In the genomic region with DNA sequence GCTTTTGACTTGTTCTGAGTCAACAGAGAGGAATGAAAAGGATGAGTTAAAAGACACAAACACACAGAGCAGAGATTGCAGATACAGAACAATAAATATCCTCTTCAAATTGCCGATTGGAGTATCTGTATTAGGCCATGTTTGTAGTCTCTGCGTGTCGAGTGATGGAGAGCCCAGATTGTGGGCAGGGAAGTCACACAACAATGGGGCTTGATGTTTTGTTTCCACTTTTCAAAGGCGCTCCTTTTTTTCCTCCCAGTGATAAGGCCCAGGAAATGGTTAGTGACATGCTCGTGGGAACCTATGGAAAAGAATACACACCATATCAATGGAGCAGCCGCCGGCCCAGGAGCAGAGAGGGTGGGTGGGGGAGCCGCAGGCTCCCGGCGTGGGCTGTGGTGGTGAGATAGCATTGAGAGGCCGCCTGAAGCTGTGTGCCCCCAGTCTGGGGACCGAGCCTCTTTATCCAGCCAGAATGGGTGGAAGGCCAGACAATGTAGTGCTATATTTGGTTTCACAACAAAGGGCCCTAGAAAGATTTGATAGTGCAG, we compare ENCODE assay signal across 18 cellular contexts.
DNase-seq lines count a peak whose midpoint lies in the region; ATAC-seq, FAIRE-seq and TF ChIP-seq lines count a peak whose summit lies in the region.
"Had no signal": no experiment of that assay in that cellular context is flagged by ENCODE, and none has a peak within 500 bp of the region (broad histone marks: within the 10 kb centered on the region; RNA-seq: fewer than 3 reads in every experiment).

No MANE protein-coding gene starts in this region.

- H3K27me3 Mint-ChIP-seq in activated CD4-positive, alpha-beta T cell treated with anti-CD3 and anti-CD28 coated beads, Interleukin-2, amount 10 ng/mL, durations not matched to agents 24 days and 14 days = no peaks in the 10 kb centered on the region
- H3K27me3 Mint-ChIP-seq: IgD-negative memory B cell had no signal

- no peak for TF ChIP-seq POLR2A in esophagus muscularis mucosa (IDR thresholded peaks at IDR 0.05; ENCODE audit: low read depth)

- H3K27ac ChIP-seq in esophagus muscularis mucosa (replicated peaks in 1 of 4) (no peak overlapping the region), neuronal stem cell (replicated peaks; ENCODE audit: low read length) (no peak overlapping the region), substantia nigra (ENCODE audit: low read depth, low read length, poor library complexity, severe bottlenecking) (no peak overlapping the region)
- H3K27ac ChIP-seq: BLaER1 treated with 17β-estradiol and CSF1 and Interleukin-3, amounts not matched to agents 10 nM and 100 nM had no signal

- FAIRE-seq in RCC 7860 (lab: Jason Lieb, UNC) = no peak
- FAIRE-seq: H54 had no signal

- peak overlapping the region; percentile 66 for H2AFZ ChIP-seq in neuronal stem cell (ENCODE audit: low read length)

- H3K4me3 Mint-ChIP-seq in activated CD4-positive, alpha-beta T cell treated with anti-CD3 and anti-CD28 coated beads, Interleukin-2, amount 10 ng/mL, durations not matched to agents 24 days and 14 days = no peak overlapping the region
- H3K4me3 Mint-ChIP-seq: IgD-negative memory B cell had no signal

- no peak overlapping the region for H4K91ac ChIP-seq in neuronal stem cell (ENCODE audit: low read depth, low read length, poor library complexity)

- no peaks in the 10 kb centered on the region for H3K9me3 ChIP-seq in esophagus muscularis mucosa
- peaks cover 0 to 2% of the 10 kb centered on the region in 2 donors for H3K9me3 ChIP-seq in neuronal stem cell (replicated peaks in 1 of 2; ENCODE audit: control insufficient read depth in 2 of 2, insufficient read depth in 1 of 2, low read depth in 1 of 2, low read length in 2 of 2)

- peak; percentile 6 for DNase-seq in activated CD4-positive, alpha-beta T cell treated with anti-CD3 and anti-CD28 coated beads, Interleukin-2, amount 10 ng/mL, durations not matched to agents 24 days and 14 days
- no peak for DNase-seq in activated CD4-positive, alpha-beta T cell treated with anti-CD3 and anti-CD28 coated beads for 4 hours
- DNase-seq in NCI-H345 (lab: John Stamatoyannopoulos, UW) (peak; percentile 52), esophagus muscularis mucosa (ENCODE audit: extremely low spot score) (peak; percentile 53), neuronal stem cell (ENCODE audit: low spot score) (no peak), RCC 7860 (ENCODE audit: low spot score) (no peak), substantia nigra (lab: John Stamatoyannopoulos, UW) (no peak)
- DNase-seq: 8988T, DMS 273 treated with DMSO at 0.1 percent for 48 hours, NCI-H1417 treated with DMSO at 0.1 percent for 48 hours, NCI-H2029, NCI-H2227 treated with DMSO at 0.1 percent for 48 hours, NCI-H69, PC-3 had no signal

- 86% methylated on average over 12 of the region's 12 CpGs for WGBS in esophagus muscularis mucosa
- no CpG with 5 or more reads among the region's 12 CpGs for WGBS in neuronal stem cell (ENCODE audit: extremely low coverage in 2 of 2, insufficient read length in 2 of 2, insufficient replicate concordance in 1 of 2), 2 donors

- H3K4ac ChIP-seq in neuronal stem cell (ENCODE audit: low read length) = no peak overlapping the region

- no peak overlapping the region for H3K18ac ChIP-seq in neuronal stem cell (ENCODE audit: low read length)

- H3K27me3 ChIP-seq in esophagus muscularis mucosa = no peaks in the 10 kb centered on the region
- no peaks in the 10 kb centered on the region for H3K27me3 ChIP-seq in neuronal stem cell (ENCODE audit: control insufficient read depth in 3 of 3, insufficient read depth in 3 of 3, low read depth in 1 of 3, low read length in 3 of 3)
- H3K27me3 ChIP-seq: BLaER1 treated with 17β-estradiol and CSF1 and Interleukin-3, amounts not matched to agents 10 nM and 100 nM had no signal

- H3K23ac ChIP-seq in neuronal stem cell (ENCODE audit: low read depth, low read length, poor library complexity) = no peak overlapping the region

- H2BK12ac ChIP-seq in neuronal stem cell (ENCODE audit: low read length) = no peak overlapping the region

- H3K36me3 Mint-ChIP-seq in activated CD4-positive, alpha-beta T cell treated with anti-CD3 and anti-CD28 coated beads, Interleukin-2, amount 10 ng/mL, durations not matched to agents 24 days and 14 days (ENCODE audit: low read depth) = no peaks in the 10 kb centered on the region
- H3K36me3 Mint-ChIP-seq: IgD-negative memory B cell had no signal

- H3K9ac ChIP-seq in neuronal stem cell (ENCODE audit: low read depth, low read length, poor library complexity) = no peak overlapping the region
- H3K9ac ChIP-seq: BLaER1 treated with 17β-estradiol and CSF1 and Interleukin-3, amounts not matched to agents 10 nM and 100 nM had no signal

- no peaks in the 10 kb centered on the region for H3K4me1 Mint-ChIP-seq in activated CD4-positive, alpha-beta T cell treated with anti-CD3 and anti-CD28 coated beads, Interleukin-2, amount 10 ng/mL, durations not matched to agents 24 days and 14 days
- H3K4me1 Mint-ChIP-seq: IgD-negative memory B cell had no signal

- no peaks in the 10 kb centered on the region for H3K9me3 Mint-ChIP-seq in activated CD4-positive, alpha-beta T cell treated with anti-CD3 and anti-CD28 coated beads, Interleukin-2, amount 10 ng/mL, durations not matched to agents 24 days and 14 days

- intact Hi-C loops in activated CD4-positive, alpha-beta T cell treated with anti-CD3 and anti-CD28 coated beads, Interleukin-2, amount 10 ng/mL, durations not matched to agents 24 days and 14 days (cut with micrococcal nuclease) = no loop called here
- intact Hi-C loops in esophagus muscularis mucosa (cut with DNase I) = no loop called here

- H3K4me1 ChIP-seq in esophagus muscularis mucosa = peaks cover 0 to 4% (median 0%) of the 10 kb centered on the region in 4 donors
- peaks cover 3 to 5% of the 10 kb centered on the region in 2 donors for H3K4me1 ChIP-seq in neuronal stem cell (ENCODE audit: control insufficient read depth in 2 of 2, insufficient read depth in 1 of 2, low read depth in 1 of 2, low read length in 2 of 2)
- H3K4me1 ChIP-seq: BLaER1 treated with 17β-estradiol and CSF1 and Interleukin-3, amounts not matched to agents 10 nM and 100 nM had no signal

- H3K14ac ChIP-seq in neuronal stem cell (ENCODE audit: low read length) = no peak overlapping the region

- no peaks in the 10 kb centered on the region for H3K79me1 ChIP-seq in neuronal stem cell (ENCODE audit: low read depth, low read length)

- no peak overlapping the region for H3K4me2 ChIP-seq in neuronal stem cell (ENCODE audit: insufficient read depth, low read length, poor library complexity, severe bottlenecking)
- H3K4me2 ChIP-seq: BLaER1 treated with 17β-estradiol and CSF1 and Interleukin-3, amounts not matched to agents 10 nM and 100 nM had no signal

- no peak overlapping the region for H2BK15ac ChIP-seq in neuronal stem cell (ENCODE audit: low read length)

- TF ChIP-seq EP300 in esophagus muscularis mucosa (IDR thresholded peaks at IDR 0.05) = no peak

- H3K4me3 ChIP-seq in esophagus muscularis mucosa (no peak overlapping the region), neuronal stem cell (ENCODE audit: low read length in 2 of 2) (no peak overlapping the region)
- H3K4me3 ChIP-seq: BLaER1 treated with 17β-estradiol and CSF1 and Interleukin-3, amounts not matched to agents 10 nM and 100 nM had no signal

- no peak overlapping the region for H3K27ac Mint-ChIP-seq in activated CD4-positive, alpha-beta T cell treated with anti-CD3 and anti-CD28 coated beads, Interleukin-2, amount 10 ng/mL, durations not matched to agents 24 days and 14 days
- H3K27ac Mint-ChIP-seq: IgD-negative memory B cell had no signal

- ATAC-seq in HG03039 (IDR thresholded peaks at IDR 0.05; ENCODE audit: unreplicated experiment) = no peak
- ATAC-seq: PC-3 had no signal

- no peak overlapping the region for H4K8ac ChIP-seq in neuronal stem cell (ENCODE audit: low read depth, low read length)

- no peak overlapping the region for H2AK5ac ChIP-seq in neuronal stem cell (ENCODE audit: low read depth, low read length)

- H2BK5ac ChIP-seq in neuronal stem cell (ENCODE audit: low read length) = no peak overlapping the region

- no peak for TF ChIP-seq CTCF in esophagus muscularis mucosa (IDR thresholded peaks at IDR 0.05)

- no peak overlapping the region for H2BK120ac ChIP-seq in neuronal stem cell (ENCODE audit: low read depth, low read length)

- no peaks in the 10 kb centered on the region for H3K36me3 ChIP-seq in esophagus muscularis mucosa
- H3K36me3 ChIP-seq in neuronal stem cell (replicated peaks in 1 of 2; ENCODE audit: control insufficient read depth in 2 of 2, insufficient read depth in 2 of 2, low read length in 2 of 2) = no peaks in the 10 kb centered on the region
- H3K36me3 ChIP-seq: BLaER1 treated with 17β-estradiol and CSF1 and Interleukin-3, amounts not matched to agents 10 nM and 100 nM had no signal

Comparison
In these comparisons a context has a peak if more than half of its experiments do, and no peak if none do; other contexts are left out.
1. DNase-seq: peak in activated CD4-positive, alpha-beta T cell treated with anti-CD3 and anti-CD28 coated beads, Interleukin-2, amount 10 ng/mL, durations not matched to agents 24 days and 14 days (single experiment), NCI-H345 (single experiment) and esophagus muscularis mucosa (single experiment); none in activated CD4-positive, alpha-beta T cell treated with anti-CD3 and anti-CD28 coated beads for 4 hours (0 of 2), neuronal stem cell (single experiment), RCC 7860 (single experiment) and substantia nigra (0 of 49).